ENCODE assay signal across 23 cellular contexts in the genomic region with DNA sequence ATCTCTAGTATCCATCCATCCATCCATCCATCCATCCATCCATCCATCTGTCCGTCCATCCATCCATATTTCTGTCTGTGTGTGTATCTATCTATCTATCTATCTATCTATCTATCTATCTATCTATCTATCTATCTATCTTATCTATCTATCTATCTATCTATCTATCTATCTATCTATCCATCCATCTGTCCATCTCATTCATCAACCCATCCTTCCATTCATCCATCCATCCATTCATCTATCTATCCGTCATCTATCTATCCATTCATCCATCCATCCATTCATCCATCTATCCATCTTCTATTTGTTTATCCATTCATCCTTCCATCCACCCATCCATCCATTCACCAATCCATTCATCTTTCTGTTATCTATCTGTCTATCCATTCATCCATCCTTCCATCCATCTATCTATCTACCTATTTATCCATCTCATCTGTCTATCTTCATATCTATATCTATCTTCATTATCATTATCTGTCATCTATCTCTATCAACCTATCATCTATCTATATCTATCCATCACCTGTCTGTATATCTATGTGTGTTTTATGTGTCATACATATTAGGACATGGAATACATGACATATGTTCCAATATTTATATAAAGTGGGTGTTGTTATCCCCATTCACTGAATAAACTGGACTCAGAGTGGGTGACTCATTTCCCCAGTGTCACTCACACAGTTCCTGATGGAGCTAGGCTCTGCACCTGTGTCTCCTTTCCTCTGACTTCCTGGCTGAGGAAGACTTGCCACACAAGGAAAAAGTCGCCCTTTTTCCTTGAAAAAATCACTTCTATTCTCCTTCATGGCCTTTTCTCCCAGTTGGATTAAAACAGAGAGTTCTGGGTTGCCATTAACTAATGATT.
DNase-seq lines count a peak whose midpoint lies in the region; ATAC-seq and TF ChIP-seq lines count a peak whose summit lies in the region.
"Had no signal": no experiment of that assay in that cellular context is flagged by ENCODE, and none has a peak within 500 bp of the region (broad histone marks: within the 10 kb centered on the region; RNA-seq: fewer than 3 reads in every experiment).

No MANE protein-coding gene starts in this region.

- no peaks in the 10 kb centered on the region for H3K9me3 Mint-ChIP-seq in T-helper 2 cell treated with Interferon-gamma antibody and Interleukin-4, amounts not matched to agents 5 μg/mL and 100 μg/mL, for 36 hours
- H3K9me3 Mint-ChIP-seq: CD8-positive, alpha-beta T cell; H9 had no signal

- H3K36me3 Mint-ChIP-seq in T-helper 2 cell treated with Interferon-gamma antibody and Interleukin-4, amounts not matched to agents 5 μg/mL and 100 μg/mL, for 36 hours (ENCODE audit: low read depth), result no peaks in the 10 kb centered on the region

- H3K27me3 Mint-ChIP-seq in T-helper 2 cell treated with Interferon-gamma antibody and Interleukin-4, amounts not matched to agents 5 μg/mL and 100 μg/mL, for 36 hours (ENCODE audit: low read depth), result no peaks in the 10 kb centered on the region

- ATAC-seq in GM19455 (IDR thresholded peaks at IDR 0.05; ENCODE audit: unreplicated experiment), result no peak
- no peak for ATAC-seq in HG02642 (IDR thresholded peaks at IDR 0.05; ENCODE audit: poor library complexity, unreplicated experiment)
- ATAC-seq: CD8-positive, alpha-beta T cell; HepG2 had no signal

- H3K4me3 Mint-ChIP-seq in T-helper 2 cell treated with Interferon-gamma antibody and Interleukin-4, amounts not matched to agents 5 μg/mL and 100 μg/mL, for 36 hours, result no peak overlapping the region
- H3K4me3 Mint-ChIP-seq: CD8-positive, alpha-beta T cell; H9 had no signal

- no peak overlapping the region for H3K27ac Mint-ChIP-seq in T-helper 2 cell treated with Interferon-gamma antibody and Interleukin-4, amounts not matched to agents 5 μg/mL and 100 μg/mL, for 36 hours
- H3K27ac Mint-ChIP-seq: CD8-positive, alpha-beta T cell had no signal

- DNase-seq in COLO668 (lab: John Stamatoyannopoulos, UW; ENCODE audit: unreplicated experiment) (peak; percentile 13), RKO (ENCODE audit: low spot score) (peak; percentile 32), epithelial cell of esophagus (ENCODE audit: low read depth) (peak; percentile 21), lung microvascular endothelial cell (ENCODE audit: low read depth in 2 of 2) (peak; percentile 37 to 85), GM03348 (ENCODE audit: low spot score) (no peak)
- no peak for DNase-seq in T-helper 2 cell treated with Interferon-gamma antibody and Interleukin-4, amounts not matched to agents 5 μg/mL and 100 μg/mL, for 36 hours (ENCODE audit: low spot score)
- DNase-seq: AML-193; Calu3; CD8-positive, alpha-beta T cell; DMS153; H9; KG1; NCI-H1092 treated with DMSO at 0.1 percent for 48 hours; NCI-H1436 treated with DMSO at 0.1 percent for 48 hours; NCI-H2029; NCI-H2171; NCI-H524 treated with DMSO at 0.1 percent for 48 hours; OCI-M1; RPMI8226; SHP77 had no signal

- TF ChIP-seq CTCF in epithelial cell of esophagus (IDR thresholded peaks at IDR 0.05; ENCODE audit: insufficient read depth, low read depth, low read length, missing control alignments), result no peak

- H3K4me1 Mint-ChIP-seq in T-helper 2 cell treated with Interferon-gamma antibody and Interleukin-4, amounts not matched to agents 5 μg/mL and 100 μg/mL, for 36 hours (ENCODE audit: low read depth), result no peaks in the 10 kb centered on the region

- no peak overlapping the region for H3K4me3 ChIP-seq in epithelial cell of esophagus (ENCODE audit: low read length)

Comparison
In these comparisons a context has a peak if more than half of its experiments do, and no peak if none do; other contexts are left out.
1. DNase-seq: peak in COLO668 (single experiment), RKO (single experiment), epithelial cell of esophagus (single experiment) and lung microvascular endothelial cell (2 of 2); none in GM03348 (single experiment) and T-helper 2 cell treated with Interferon-gamma antibody and Interleukin-4, amounts not matched to agents 5 μg/mL and 100 μg/mL, for 36 hours (single experiment).